ENCODE assay signal across 10 cellular contexts in the genomic region with DNA sequence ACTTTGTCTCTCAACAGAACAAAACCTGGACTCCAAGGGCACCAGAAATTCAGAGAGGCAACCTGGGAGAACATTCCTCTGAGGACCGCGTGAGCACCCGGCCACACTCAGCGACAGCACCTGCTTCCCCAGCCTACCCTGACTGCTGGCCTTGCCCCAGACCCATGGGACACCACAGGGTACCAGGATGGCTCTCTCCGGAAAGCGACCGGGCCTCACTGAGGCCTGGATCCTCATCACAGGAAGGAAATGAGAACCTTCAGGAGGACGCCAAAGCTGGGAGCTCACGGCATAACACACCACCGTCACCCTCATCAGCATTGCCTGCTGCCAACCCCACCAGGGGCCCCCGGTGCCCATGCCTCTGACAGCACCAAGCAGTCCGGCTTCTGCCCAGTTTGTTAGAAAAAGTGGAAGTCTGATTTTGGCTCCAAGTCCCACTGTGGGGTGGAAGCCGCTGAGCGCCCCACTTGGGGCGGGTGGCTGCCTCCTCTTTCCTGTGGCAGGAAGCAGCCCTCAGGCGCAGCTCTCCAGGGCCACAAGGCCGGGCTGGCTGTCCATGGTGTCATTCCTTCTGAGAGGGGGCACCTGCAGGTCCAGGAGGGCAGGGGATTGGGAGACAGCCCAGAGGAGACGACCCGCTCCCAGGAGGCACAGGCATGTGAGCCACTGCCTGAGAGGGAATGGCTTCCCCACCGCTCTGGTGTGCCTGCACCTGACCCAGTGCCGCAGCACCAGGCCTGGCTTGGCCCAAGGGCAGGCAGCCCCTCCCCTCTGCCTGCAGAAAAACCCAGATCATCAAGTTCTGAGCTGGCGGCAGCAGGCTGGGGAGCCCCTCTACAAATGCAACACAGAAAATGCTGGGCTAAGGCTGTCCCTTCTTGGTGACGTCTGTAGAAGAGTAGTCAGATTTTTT. TPM values are rescaled to one million over a fixed set of nuclear protein-coding genes. Genes with fewer than 3 reads are reported as not detected.
DNase-seq lines count a peak whose midpoint lies in the region; ATAC-seq and TF ChIP-seq lines count a peak whose summit lies in the region.
"Had no signal": no experiment of that assay in that cellular context is flagged by ENCODE, and none has a peak within 500 bp of the region (broad histone marks: within the 10 kb centered on the region; RNA-seq: fewer than 3 reads in every experiment).

No MANE protein-coding gene starts in this region.

- H3K9me3 ChIP-seq in T-helper 17 cell (ENCODE audit: control insufficient read depth, low read length, poor library complexity, severe bottlenecking) (no peaks in the 10 kb centered on the region), psoas muscle (no peaks in the 10 kb centered on the region)
- H3K9me3 ChIP-seq: uterus had no signal

- no peaks in the 10 kb centered on the region for H3K36me3 Mint-ChIP-seq in T-helper 17 cell (ENCODE audit: low read depth)

- H3K4me3 Mint-ChIP-seq in T-helper 17 cell: no peak overlapping the region

- no peaks in the 10 kb centered on the region for H3K27me3 ChIP-seq in psoas muscle (ENCODE audit: insufficient read depth in 3 of 3, low read length in 2 of 3)
- H3K27me3 ChIP-seq: uterus had no signal

- H3K36me3 ChIP-seq in psoas muscle (ENCODE audit: insufficient read depth in 1 of 2, low read depth in 1 of 2): peaks cover 0 to 9% of the 10 kb centered on the region in 2 donors
- H3K36me3 ChIP-seq: uterus had no signal

- no peak overlapping the region for H3K27ac Mint-ChIP-seq in T-helper 17 cell

- DNase-seq in T-helper 17 cell (no peak), islet precursor cell (peak; percentile 48), psoas muscle (peak; percentile 27 to 57), NCI-H2081 treated with DMSO at 0.1 percent for 48 hours (lab: John Stamatoyannopoulos, UW) (no peak)
- DNase-seq: NCI-H1694 treated with DMSO at 0.1 percent for 48 hours had no signal

- no peak overlapping the region for H3K4me3 ChIP-seq in psoas muscle
- H3K4me3 ChIP-seq: uterus had no signal

- H3K4me1 Mint-ChIP-seq in T-helper 17 cell: peaks cover 13% of the 10 kb centered on the region

- intact Hi-C loops in psoas muscle (cut with DNase I): no loop called here

- TF ChIP-seq CTCF in psoas muscle (IDR thresholded peaks at IDR 0.05): no peak

- no peak overlapping the region for H3K27ac ChIP-seq in psoas muscle
- H3K27ac ChIP-seq: uterus had no signal

- WGBS in psoas muscle, 3 donors: 76 to 79% (median 79%) methylated on average over 22 to 23 of the region's 23 CpGs

- peak; percentile 57 for ATAC-seq in GM18868 (IDR thresholded peaks at IDR 0.05; ENCODE audit: unreplicated experiment)
- ATAC-seq in T-helper 17 cell: peak; percentile 15
- no peak for ATAC-seq in psoas muscle
- no peak for ATAC-seq in HG03159 (IDR thresholded peaks at IDR 0.05; ENCODE audit: unreplicated experiment)
- ATAC-seq in GM21367 (IDR thresholded peaks at IDR 0.05; ENCODE audit: unreplicated experiment): no peak
- ATAC-seq: activated naive CD4-positive, alpha-beta T cell treated with anti-CD3 and anti-CD28 coated beads, Interleukin-2, amount 50 U/mL, for 72 hours had no signal

- peaks cover 27% of the 10 kb centered on the region for H3K4me1 ChIP-seq in psoas muscle
- H3K4me1 ChIP-seq: uterus had no signal

- H3K27me3 Mint-ChIP-seq in T-helper 17 cell: no peaks in the 10 kb centered on the region

RNA-seq across cellular contexts. Expression of gene HS6ST1, which starts 38.6 kb away (rescaled TPM):
- total RNA-seq in T-helper 17 cell (10 to 100 TPM; 12.5 to 12.9 TPM), psoas muscle (10 to 100 TPM; 29.3 to 68.7 (median 44.6) TPM)
- 10 to 100 TPM; 13.6 to 90.9 (median 20.0) TPM for polyA plus RNA-seq in psoas muscle

Comparison
In these comparisons a context has a peak if more than half of its experiments do, and no peak if none do; other contexts are left out.
1. ATAC-seq: peak in GM18868 (single experiment) and T-helper 17 cell (single experiment); none in psoas muscle (0 of 4), HG03159 (single experiment) and GM21367 (single experiment).
2. DNase-seq: peak in islet precursor cell (single experiment) and psoas muscle (2 of 2); none in T-helper 17 cell (0 of 3) and NCI-H2081 treated with DMSO at 0.1 percent for 48 hours (single experiment).